In genomic region chr15:63054985-63055384, GRCh38 we compare ENCODE assay signal across 13 cellular contexts. TPM values are rescaled to one million over a fixed set of nuclear protein-coding genes. Genes with fewer than 3 reads are reported as not detected.
A peak's percentile ranks its signal among the peaks of the same experiment; 100 is the strongest.
DNase-seq lines count a peak whose midpoint lies in the region; ATAC-seq and TF ChIP-seq lines count a peak whose summit lies in the region.
"Had no signal": no experiment of that assay in that cellular context is flagged by ENCODE, and none has a peak within 500 bp of the region (broad histone marks: within the 10 kb centered on the region; RNA-seq: fewer than 3 reads in every experiment).

No MANE protein-coding gene starts in this region.

- H3K27me3 ChIP-seq in liver (ENCODE audit: control insufficient read depth in 4 of 4, insufficient read depth in 4 of 4, low read length in 3 of 4) (no peaks in the 10 kb centered on the region), thoracic aorta (replicated peaks; ENCODE audit: insufficient read depth) (no peaks in the 10 kb centered on the region)

- no peak for TF ChIP-seq CTCF in VCaP (conservative IDR thresholded peaks at IDR 0.05)
- no peak for TF ChIP-seq CTCF in liver (IDR thresholded peaks at IDR 0.05; ENCODE audit: low read depth, low read length, missing input control)
- no peak for TF ChIP-seq CTCF in thoracic aorta (IDR thresholded peaks at IDR 0.05)

- peak overlapping the region; percentile 99 for H3K27ac ChIP-seq in VCaP
- H3K27ac ChIP-seq in liver (ENCODE audit: low read depth in 1 of 2, low read length in 2 of 2): peak overlapping the region; percentile 69 to 83
- peak overlapping the region; percentile 42 to 45 for H3K27ac ChIP-seq in thoracic aorta

- CTCF ChIA-PET in activated CD8-positive, alpha-beta memory T cell treated with anti-CD3 and anti-CD28 coated beads, Interleukin-2, amount 10 ng/mL, durations not matched to agents 7 days and 5 days (lab: Charles Lee): interaction anchor here (0.7 to 0.8 kb wide), 2 partner anchors 11 to 37 kb away, joined by 3 to 4 read pairs; no protein-coding TSS in a partner anchor

- no peak for ATAC-seq in activated naive CD8-positive, alpha-beta T cell treated with anti-CD3 and anti-CD28 coated beads, Interleukin-2, amount 50 U/mL, for 24 hours
- ATAC-seq in thoracic aorta (ENCODE audit: insufficient number of reproducible peaks, low FRiP score, low read depth) (no peak), HG03045 (IDR thresholded peaks at IDR 0.05; ENCODE audit: unreplicated experiment) (no peak)
- no peak for ATAC-seq in activated CD8-positive, alpha-beta memory T cell treated with anti-CD3 and anti-CD28 coated beads, Interleukin-2, amount 10 ng/mL, durations not matched to agents 7 days and 5 days
- ATAC-seq: HCT116; stimulated activated effector memory CD8-positive, alpha-beta T cell treated with anti-CD3 and anti-CD28 coated beads, Interleukin-12 subunit alpha, Interleukin-12 subunit beta, amount 100 ng/mL, for 72 hours had no signal

- H3K9me3 Mint-ChIP-seq in activated naive CD8-positive, alpha-beta T cell (ENCODE audit: low read depth): no peaks in the 10 kb centered on the region
- no peaks in the 10 kb centered on the region for H3K9me3 Mint-ChIP-seq in activated naive CD8-positive, alpha-beta T cell treated with anti-CD3 and anti-CD28 coated beads, Interleukin-2, amount 50 U/mL, for 24 hours
- H3K9me3 Mint-ChIP-seq in activated CD8-positive, alpha-beta memory T cell treated with anti-CD3 and anti-CD28 coated beads, Interleukin-2, amount 10 ng/mL, durations not matched to agents 7 days and 5 days (ENCODE audit: low read depth): no peaks in the 10 kb centered on the region
- H3K9me3 Mint-ChIP-seq: activated CD4-positive, alpha-beta memory T cell treated with anti-CD3 and anti-CD28 coated beads for 36 hours; stimulated activated effector memory CD8-positive, alpha-beta T cell treated with anti-CD3 and anti-CD28 coated beads, Interleukin-12 subunit alpha, Interleukin-12 subunit beta, amount 100 ng/mL, for 72 hours had no signal

- H3K36me3 ChIP-seq in liver (ENCODE audit: control insufficient read depth in 4 of 4, insufficient read depth in 3 of 4, low read depth in 1 of 4, low read length in 3 of 4): peaks cover 1 to 26% (median 19%) of the 10 kb centered on the region in 4 donors
- peaks cover 42% of the 10 kb centered on the region for H3K36me3 ChIP-seq in thoracic aorta

- peaks cover 6% of the 10 kb centered on the region for H3K36me3 Mint-ChIP-seq in activated naive CD8-positive, alpha-beta T cell
- H3K36me3 Mint-ChIP-seq in activated naive CD8-positive, alpha-beta T cell treated with anti-CD3 and anti-CD28 coated beads, Interleukin-2, amount 50 U/mL, for 24 hours (ENCODE audit: low read depth): peaks cover 7% of the 10 kb centered on the region
- no peaks in the 10 kb centered on the region for H3K36me3 Mint-ChIP-seq in activated CD8-positive, alpha-beta memory T cell treated with anti-CD3 and anti-CD28 coated beads, Interleukin-2, amount 10 ng/mL, durations not matched to agents 7 days and 5 days

- no peaks in the 10 kb centered on the region for H3K27me3 Mint-ChIP-seq in activated naive CD8-positive, alpha-beta T cell
- no peaks in the 10 kb centered on the region for H3K27me3 Mint-ChIP-seq in activated naive CD8-positive, alpha-beta T cell treated with anti-CD3 and anti-CD28 coated beads, Interleukin-2, amount 50 U/mL, for 24 hours
- peaks cover 9% of the 10 kb centered on the region for H3K27me3 Mint-ChIP-seq in activated CD8-positive, alpha-beta memory T cell treated with anti-CD3 and anti-CD28 coated beads, Interleukin-2, amount 10 ng/mL, durations not matched to agents 7 days and 5 days
- H3K27me3 Mint-ChIP-seq: activated CD4-positive, alpha-beta memory T cell treated with anti-CD3 and anti-CD28 coated beads for 36 hours; B cell had no signal

- WGBS in liver: 18% methylated on average over 1 of the region's 1 CpG

- no peak overlapping the region for H3K9ac ChIP-seq in liver (ENCODE audit: low read depth in 1 of 2, low read length in 2 of 2)

- H3K4me3 ChIP-seq in liver (ENCODE audit: low read depth in 1 of 3, low read length in 3 of 3): no peak overlapping the region
- H3K4me3 ChIP-seq in thoracic aorta: no peak overlapping the region

- H3K9me3 ChIP-seq in liver (ENCODE audit: control insufficient read depth in 4 of 4, low read length in 3 of 4) (no peaks in the 10 kb centered on the region), thoracic aorta (no peaks in the 10 kb centered on the region)

- peaks cover under 1% of the 10 kb centered on the region for H3K4me1 Mint-ChIP-seq in activated naive CD8-positive, alpha-beta T cell (ENCODE audit: low read depth)
- H3K4me1 Mint-ChIP-seq in activated naive CD8-positive, alpha-beta T cell treated with anti-CD3 and anti-CD28 coated beads, Interleukin-2, amount 50 U/mL, for 24 hours: peaks cover 4% of the 10 kb centered on the region
- peaks cover 2% of the 10 kb centered on the region for H3K4me1 Mint-ChIP-seq in activated CD8-positive, alpha-beta memory T cell treated with anti-CD3 and anti-CD28 coated beads, Interleukin-2, amount 10 ng/mL, durations not matched to agents 7 days and 5 days
- H3K4me1 Mint-ChIP-seq: B cell had no signal

- DNase-seq in activated naive CD8-positive, alpha-beta T cell treated with anti-CD3 and anti-CD28 coated beads, Interleukin-2, amount 50 U/mL, for 24 hours: no peak
- no peak for DNase-seq in thoracic aorta (ENCODE audit: low spot score)
- DNase-seq in NK-92 treated with Interleukin-12 subunit alpha and Interleukin-12 subunit beta, amount 100 ng/mL, for 24 hours (lab: John Stamatoyannopoulos, UW): no peak
- no peak for DNase-seq in activated CD8-positive, alpha-beta memory T cell treated with anti-CD3 and anti-CD28 coated beads, Interleukin-2, amount 10 ng/mL, durations not matched to agents 7 days and 5 days
- DNase-seq: activated CD4-positive, alpha-beta memory T cell treated with anti-CD3 and anti-CD28 coated beads for 36 hours; NCI-H1092 had no signal

- H3K4me1 ChIP-seq in liver (ENCODE audit: control insufficient read depth in 4 of 4, insufficient read depth in 4 of 4, low read length in 3 of 4): peaks cover 21 to 55% (median 40%) of the 10 kb centered on the region in 4 donors
- H3K4me1 ChIP-seq in thoracic aorta (ENCODE audit: control insufficient read depth in 1 of 2, low read depth in 2 of 2): peaks cover 47 to 81% of the 10 kb centered on the region in 2 donors

- peak overlapping the region; percentile 3 for H3K27ac Mint-ChIP-seq in activated naive CD8-positive, alpha-beta T cell
- no peak overlapping the region for H3K27ac Mint-ChIP-seq in activated naive CD8-positive, alpha-beta T cell treated with anti-CD3 and anti-CD28 coated beads, Interleukin-2, amount 50 U/mL, for 24 hours
- H3K27ac Mint-ChIP-seq in activated CD8-positive, alpha-beta memory T cell treated with anti-CD3 and anti-CD28 coated beads, Interleukin-2, amount 10 ng/mL, durations not matched to agents 7 days and 5 days: no peak overlapping the region
- H3K27ac Mint-ChIP-seq: activated CD4-positive, alpha-beta memory T cell treated with anti-CD3 and anti-CD28 coated beads for 36 hours; B cell had no signal

- no peak overlapping the region for H3K4me3 Mint-ChIP-seq in activated naive CD8-positive, alpha-beta T cell
- no peak overlapping the region for H3K4me3 Mint-ChIP-seq in activated naive CD8-positive, alpha-beta T cell treated with anti-CD3 and anti-CD28 coated beads, Interleukin-2, amount 50 U/mL, for 24 hours
- H3K4me3 Mint-ChIP-seq in activated CD8-positive, alpha-beta memory T cell treated with anti-CD3 and anti-CD28 coated beads, Interleukin-2, amount 10 ng/mL, durations not matched to agents 7 days and 5 days: no peak overlapping the region
- H3K4me3 Mint-ChIP-seq: activated CD4-positive, alpha-beta memory T cell treated with anti-CD3 and anti-CD28 coated beads for 36 hours; B cell; stimulated activated effector memory CD8-positive, alpha-beta T cell treated with anti-CD3 and anti-CD28 coated beads, Interleukin-12 subunit alpha, Interleukin-12 subunit beta, amount 100 ng/mL, for 72 hours had no signal

- no peak for TF ChIP-seq RAD21 in liver (IDR thresholded peaks at IDR 0.05)

TF ChIP-seq in liver, 16 proteins besides CTCF, POLR2A, EP300 and RAD21 (continues in another document):
- TF ChIP-seq SP1 (IDR thresholded peaks at IDR 0.05) (peak; percentile 43), RXRA (IDR thresholded peaks at IDR 0.05) (peak in 1 of 2 donors; percentile 18), FOXA1 (IDR thresholded peaks at IDR 0.05) (no peak), TAF1 (conservative IDR thresholded peaks at IDR 0.05) (no peak), ATF3 (IDR thresholded peaks at IDR 0.05) (no peak), HNF4G (IDR thresholded peaks at IDR 0.05) (peak; percentile 6), ZBTB33 (IDR thresholded peaks at IDR 0.05) (no peak), YY1 (IDR thresholded peaks at IDR 0.05) (peak; percentile 8), FOXA2 (IDR thresholded peaks at IDR 0.05) (peak; percentile 40), GABPA (IDR thresholded peaks at IDR 0.05 in 1 of 2, conservative IDR thresholded peaks at IDR 0.05 in 1 of 2) (no peak)

RNA-seq across cellular contexts. Expression of gene TPM1, which starts 12.4 kb away (rescaled TPM):
- 100 to 1,000 TPM in 1 of 2 donors, 10 to 100 TPM in 1; 64.7 to 101 TPM for total RNA-seq in liver
- 10 to 100 TPM; 69.6 to 73.3 TPM for polyA plus RNA-seq in liver
- total RNA-seq in thoracic aorta: 1,000 to 10,000 TPM in 1 of 2 donors, 100 to 1,000 TPM in 1; 927 to 1,440 TPM
- total RNA-seq in activated CD8-positive, alpha-beta memory T cell treated with anti-CD3 and anti-CD28 coated beads, Interleukin-2, amount 10 ng/mL, durations not matched to agents 7 days and 5 days: 1 to 10 TPM; 4.1 to 5.5 TPM

Comparison
In these comparisons a context has a peak if more than half of its experiments do, and no peak if none do; other contexts are left out.
1. H3K27ac ChIP-seq: peak in every context shown above with its lines; median percentile 99 in VCaP; 76 in liver; 44 in thoracic aorta.
2. RNA of gene TPM1, which starts 12.4 kb away (total RNA-seq): 927 to 1,440 TPM in thoracic aorta and 64.7 to 101 TPM in liver; 4.1 to 5.5 TPM in activated CD8-positive, alpha-beta memory T cell treated with anti-CD3 and anti-CD28 coated beads, Interleukin-2, amount 10 ng/mL, durations not matched to agents 7 days and 5 days; every median in the first group is over 10 times any median in the second.